ENCODE assay signal across 11 cellular contexts in the genomic region with DNA sequence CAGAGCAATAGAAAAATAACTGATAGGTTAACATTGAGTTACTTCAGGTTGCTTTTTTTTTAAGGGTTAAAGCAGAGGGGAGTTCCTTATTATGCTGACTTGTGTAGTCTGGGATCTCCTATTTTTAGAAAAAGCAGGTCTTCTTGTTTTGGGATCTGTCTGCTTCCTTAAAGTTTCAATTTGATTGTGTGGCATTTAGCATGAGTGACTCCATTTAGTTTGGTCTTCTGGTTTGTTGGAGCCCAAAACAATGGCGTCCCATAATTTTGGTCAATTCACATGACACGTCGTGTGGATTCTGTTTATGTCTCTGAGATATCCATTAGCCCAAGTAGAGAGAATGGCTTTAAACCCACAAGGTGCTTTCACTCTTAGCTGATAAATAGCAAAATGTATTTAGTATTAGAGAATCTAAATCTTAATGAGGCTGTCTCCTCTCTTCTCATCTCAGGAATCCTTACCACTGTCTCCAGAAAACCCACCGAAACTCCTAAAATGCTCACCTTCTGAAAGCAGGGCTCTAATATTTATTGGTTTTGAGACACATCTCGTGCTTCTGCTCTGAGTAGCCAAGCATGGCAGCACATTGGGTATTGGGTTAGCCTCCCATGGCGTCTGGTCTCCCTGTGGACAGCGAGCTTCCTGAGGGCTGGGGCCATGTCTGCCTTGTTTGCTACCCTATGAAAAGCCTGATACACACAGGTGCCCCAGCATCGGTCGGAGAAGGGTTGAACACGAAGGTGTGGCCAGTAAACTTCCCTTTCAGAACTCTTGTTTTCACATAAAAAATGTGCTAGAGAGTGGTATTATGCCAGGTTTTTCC.
DNase-seq lines count a peak whose midpoint lies in the region; ATAC-seq and TF ChIP-seq lines count a peak whose summit lies in the region.
"Had no signal": no experiment of that assay in that cellular context is flagged by ENCODE, and none has a peak within 500 bp of the region (broad histone marks: within the 10 kb centered on the region; RNA-seq: fewer than 3 reads in every experiment).

No MANE protein-coding gene starts in this region.

- no peak for DNase-seq in CD4-positive, alpha-beta T cell
- no peak for DNase-seq in activated naive CD8-positive, alpha-beta T cell treated with anti-CD3 and anti-CD28 coated beads for 36 hours
- DNase-seq in substantia nigra (lab: John Stamatoyannopoulos, UW) (no peak), DMS79 (lab: John Stamatoyannopoulos, UW) (no peak), HUDEP-2 (lab: John Stamatoyannopoulos, UW; ENCODE audit: unreplicated experiment in 76 of 76) (no peak), DMS153 treated with DMSO at 0.1 percent for 48 hours (lab: John Stamatoyannopoulos, UW; ENCODE audit: unreplicated experiment) (no peak)
- DNase-seq: NCI-H1417 treated with DMSO at 0.1 percent for 48 hours, SIG-M5 had no signal

- no peaks in the 10 kb centered on the region for H3K9me3 ChIP-seq in CD4-positive, alpha-beta T cell (ENCODE audit: control insufficient read depth, low read length)

- H3K27ac ChIP-seq in CD4-positive, alpha-beta T cell (ENCODE audit: low read depth, low read length) = peak overlapping the region; percentile 75
- H3K27ac ChIP-seq in substantia nigra (ENCODE audit: low read depth, low read length, poor library complexity, severe bottlenecking) = no peak overlapping the region

- POLR2A ChIA-PET in CD4-positive, alpha-beta T cell (lab: Charles Lee) = interaction anchor here (0.9 to 10.9 kb wide), 18 partner anchors 8 to 155 kb away, joined by 3 to 153 read pairs (median 6); a partner anchor contains a TSS

- H3K27me3 Mint-ChIP-seq in CD4-positive, alpha-beta T cell = no peaks in the 10 kb centered on the region
- no peaks in the 10 kb centered on the region for H3K27me3 Mint-ChIP-seq in activated naive CD8-positive, alpha-beta T cell treated with anti-CD3 and anti-CD28 coated beads for 36 hours

- H3K36me3 Mint-ChIP-seq in CD4-positive, alpha-beta T cell (ENCODE audit: low read depth) = peaks cover 65% of the 10 kb centered on the region
- H3K36me3 Mint-ChIP-seq in activated naive CD8-positive, alpha-beta T cell treated with anti-CD3 and anti-CD28 coated beads for 36 hours = peaks cover 70% of the 10 kb centered on the region

- intact Hi-C loops in CD4-positive, alpha-beta T cell (cut with DNase I, micrococcal nuclease) = no loop called here

- no peaks in the 10 kb centered on the region for H3K9me3 Mint-ChIP-seq in CD4-positive, alpha-beta T cell
- H3K9me3 Mint-ChIP-seq in activated naive CD8-positive, alpha-beta T cell treated with anti-CD3 and anti-CD28 coated beads for 36 hours = no peaks in the 10 kb centered on the region
- H3K9me3 Mint-ChIP-seq: activated T-helper 1 cell treated with anti-CD3 and anti-CD28 coated beads, Interleukin-12 subunit alpha, Interleukin-12 subunit beta, Interleukin-2, Interleukin-4 antibody, amounts not matched to agents 30 ng/mL and 10 ng/mL and 1 ng/mL, durations not matched to agents 14 hours and 24 hours and 36 hours had no signal

- H3K27me3 ChIP-seq in CD4-positive, alpha-beta T cell (ENCODE audit: control insufficient read depth, insufficient read depth, low read length) = no peaks in the 10 kb centered on the region

- H3K4me1 Mint-ChIP-seq in CD4-positive, alpha-beta T cell (ENCODE audit: low read depth) = peaks cover 93% of the 10 kb centered on the region
- peaks cover 84% of the 10 kb centered on the region for H3K4me1 Mint-ChIP-seq in activated naive CD8-positive, alpha-beta T cell treated with anti-CD3 and anti-CD28 coated beads for 36 hours

- peak overlapping the region; percentile 97 for H3K27ac Mint-ChIP-seq in CD4-positive, alpha-beta T cell
- H3K27ac Mint-ChIP-seq in activated naive CD8-positive, alpha-beta T cell treated with anti-CD3 and anti-CD28 coated beads for 36 hours = peak overlapping the region; percentile 84
- H3K27ac Mint-ChIP-seq: activated T-helper 1 cell treated with anti-CD3 and anti-CD28 coated beads, Interleukin-12 subunit alpha, Interleukin-12 subunit beta, Interleukin-2, Interleukin-4 antibody, amounts not matched to agents 30 ng/mL and 10 ng/mL and 1 ng/mL, durations not matched to agents 14 hours and 24 hours and 36 hours had no signal

- ATAC-seq in CD4-positive, alpha-beta T cell (ENCODE audit: poor library complexity) = no peak
- peak; percentile 33 for ATAC-seq in GM19397 (IDR thresholded peaks at IDR 0.05; ENCODE audit: unreplicated experiment)
- ATAC-seq in HG03066 (IDR thresholded peaks at IDR 0.05; ENCODE audit: low read depth, unreplicated experiment) = peak; percentile 43

- no peak for TF ChIP-seq CTCF in CD4-positive, alpha-beta T cell (IDR thresholded peaks at IDR 0.05)

- peak overlapping the region; percentile 8 for H3K4me3 Mint-ChIP-seq in CD4-positive, alpha-beta T cell
- no peak overlapping the region for H3K4me3 Mint-ChIP-seq in activated naive CD8-positive, alpha-beta T cell treated with anti-CD3 and anti-CD28 coated beads for 36 hours
- H3K4me3 Mint-ChIP-seq: activated T-helper 1 cell treated with anti-CD3 and anti-CD28 coated beads, Interleukin-12 subunit alpha, Interleukin-12 subunit beta, Interleukin-2, Interleukin-4 antibody, amounts not matched to agents 30 ng/mL and 10 ng/mL and 1 ng/mL, durations not matched to agents 14 hours and 24 hours and 36 hours had no signal

- CTCF ChIA-PET in CD4-positive, alpha-beta T cell (lab: Charles Lee) = interaction anchor here (1.3 to 2.1 kb wide), 5 partner anchors 13 to 63 kb away, joined by 7 to 15 read pairs (median 8); no protein-coding TSS in a partner anchor
